Comparison of ENCODE assay signal across 18 cellular contexts in genomic region chr9:93027750-93028149, GRCh38.
DNase-seq lines count a peak whose midpoint lies in the region; ATAC-seq and TF ChIP-seq lines count a peak whose summit lies in the region.
"Had no signal": no experiment of that assay in that cellular context is flagged by ENCODE, and none has a peak within 500 bp of the region (broad histone marks: within the 10 kb centered on the region; RNA-seq: fewer than 3 reads in every experiment).

No MANE protein-coding gene starts in this region.

- DNase-seq in activated naive CD4-positive, alpha-beta T cell treated with anti-CD3 and anti-CD28 coated beads, Interleukin-2, amount 10 ng/mL, durations not matched to agents 7 days and 5 days, result no peak
- no peak for DNase-seq in activated naive CD4-positive, alpha-beta T cell treated with Interleukin-2 at 50 U/mL for 16 hours
- DNase-seq in activated naive CD8-positive, alpha-beta T cell treated with anti-CD3 and anti-CD28 coated beads, Interleukin-2, amount 50 U/mL, for 24 hours, result no peak
- no peak for DNase-seq in stimulated activated CD4-positive, alpha-beta T cell treated with anti-CD3 and anti-CD28 coated beads, Interleukin-2, amount 100 ng/mL, for 24 hours
- no peak for DNase-seq in DMS53 treated with DMSO at 0.1 percent for 48 hours (lab: John Stamatoyannopoulos, UW; ENCODE audit: unreplicated experiment)
- DNase-seq: adrenal gland, H9, left ventricle myocardium inferior, NCI-H1930, NCI-H446 treated with DMSO at 0.1 percent for 48 hours, stomach, SW 1271 had no signal

- peak overlapping the region; percentile 17; the same call in 1 of the 2 replicates for H3K4me2 ChIP-seq in OCI-LY1 (ENCODE audit: low read length)

- no peaks in the 10 kb centered on the region for H3K9me2 ChIP-seq in OCI-LY1 (ENCODE audit: low read depth, low read length)

- H3K36me3 Mint-ChIP-seq in activated naive CD4-positive, alpha-beta T cell treated with anti-CD3 and anti-CD28 coated beads, Interleukin-2, amount 10 ng/mL, durations not matched to agents 7 days and 5 days, result peaks cover 84% of the 10 kb centered on the region
- H3K36me3 Mint-ChIP-seq in activated naive CD8-positive, alpha-beta T cell treated with anti-CD3 and anti-CD28 coated beads, Interleukin-2, amount 50 U/mL, for 24 hours (ENCODE audit: low read depth), result peaks cover 32% of the 10 kb centered on the region
- peaks cover 66% of the 10 kb centered on the region for H3K36me3 Mint-ChIP-seq in stimulated activated memory B cell treated with anti-CD40 and anti-IgM and Interleukin-4, amounts not matched to agents 10 μg/mL and 1 μg/mL and 100 μg/mL, for 72 hours

- no peaks in the 10 kb centered on the region for H4K20me1 ChIP-seq in OCI-LY1 (ENCODE audit: insufficient read depth, low read length)

- no peak for ATAC-seq in activated naive CD8-positive, alpha-beta T cell treated with anti-CD3 and anti-CD28 coated beads, Interleukin-2, amount 50 U/mL, for 24 hours
- ATAC-seq in stimulated activated memory B cell treated with anti-CD40 and anti-IgM and Interleukin-4, amounts not matched to agents 10 μg/mL and 1 μg/mL and 100 μg/mL, for 72 hours, result no peak
- no peak for ATAC-seq in HG02623 (IDR thresholded peaks at IDR 0.05; ENCODE audit: unreplicated experiment)

- H3K27ac ChIP-seq in OCI-LY1 (ENCODE audit: low read depth, low read length, poor library complexity, severe bottlenecking), result no peak overlapping the region
- H3K27ac ChIP-seq: adrenal gland, cardiac muscle cell, left ventricle myocardium inferior, RWPE1, stomach, VCaP had no signal

- peak overlapping the region; percentile 75 for H3K4me3 Mint-ChIP-seq in activated naive CD4-positive, alpha-beta T cell treated with anti-CD3 and anti-CD28 coated beads, Interleukin-2, amount 10 ng/mL, durations not matched to agents 7 days and 5 days
- H3K4me3 Mint-ChIP-seq in activated naive CD8-positive, alpha-beta T cell treated with anti-CD3 and anti-CD28 coated beads, Interleukin-2, amount 50 U/mL, for 24 hours, result no peak overlapping the region
- no peak overlapping the region for H3K4me3 Mint-ChIP-seq in stimulated activated memory B cell treated with anti-CD40 and anti-IgM and Interleukin-4, amounts not matched to agents 10 μg/mL and 1 μg/mL and 100 μg/mL, for 72 hours
- H3K4me3 Mint-ChIP-seq: H9 had no signal

- H3K27me3 Mint-ChIP-seq in activated naive CD4-positive, alpha-beta T cell treated with anti-CD3 and anti-CD28 coated beads, Interleukin-2, amount 10 ng/mL, durations not matched to agents 7 days and 5 days, result no peaks in the 10 kb centered on the region
- H3K27me3 Mint-ChIP-seq in activated naive CD8-positive, alpha-beta T cell treated with anti-CD3 and anti-CD28 coated beads, Interleukin-2, amount 50 U/mL, for 24 hours, result no peaks in the 10 kb centered on the region
- no peaks in the 10 kb centered on the region for H3K27me3 Mint-ChIP-seq in stimulated activated memory B cell treated with anti-CD40 and anti-IgM and Interleukin-4, amounts not matched to agents 10 μg/mL and 1 μg/mL and 100 μg/mL, for 72 hours

- H3K36me3 ChIP-seq in OCI-LY1 (ENCODE audit: insufficient read depth, low read length), result peaks cover 30% of the 10 kb centered on the region; the same call in 1 of the 2 replicates
- H3K36me3 ChIP-seq: adrenal gland, cardiac muscle cell, left ventricle myocardium inferior had no signal

- H3K4me1 Mint-ChIP-seq in activated naive CD4-positive, alpha-beta T cell treated with anti-CD3 and anti-CD28 coated beads, Interleukin-2, amount 10 ng/mL, durations not matched to agents 7 days and 5 days, result peaks cover 94% of the 10 kb centered on the region
- H3K4me1 Mint-ChIP-seq in activated naive CD8-positive, alpha-beta T cell treated with anti-CD3 and anti-CD28 coated beads, Interleukin-2, amount 50 U/mL, for 24 hours, result peaks cover 64% of the 10 kb centered on the region
- peaks cover 73% of the 10 kb centered on the region for H3K4me1 Mint-ChIP-seq in stimulated activated memory B cell treated with anti-CD40 and anti-IgM and Interleukin-4, amounts not matched to agents 10 μg/mL and 1 μg/mL and 100 μg/mL, for 72 hours

- TF ChIP-seq CTCF in OCI-LY1 (IDR thresholded peaks at IDR 0.05; ENCODE audit: low read length), result no peak

- H3K9me3 ChIP-seq in OCI-LY1 (ENCODE audit: low read length), result no peaks in the 10 kb centered on the region
- H3K9me3 ChIP-seq: adrenal gland, left ventricle myocardium inferior, stomach had no signal

- H3K27me3 ChIP-seq in OCI-LY1 (ENCODE audit: insufficient read depth, low read length), result no peaks in the 10 kb centered on the region
- H3K27me3 ChIP-seq: adrenal gland, stomach had no signal

- H3K27ac Mint-ChIP-seq in activated naive CD4-positive, alpha-beta T cell treated with anti-CD3 and anti-CD28 coated beads, Interleukin-2, amount 10 ng/mL, durations not matched to agents 7 days and 5 days, result peak overlapping the region; percentile 97
- H3K27ac Mint-ChIP-seq in activated naive CD8-positive, alpha-beta T cell treated with anti-CD3 and anti-CD28 coated beads, Interleukin-2, amount 50 U/mL, for 24 hours, result peak overlapping the region; percentile 85
- peak overlapping the region; percentile 91 for H3K27ac Mint-ChIP-seq in stimulated activated memory B cell treated with anti-CD40 and anti-IgM and Interleukin-4, amounts not matched to agents 10 μg/mL and 1 μg/mL and 100 μg/mL, for 72 hours
- H3K27ac Mint-ChIP-seq: H9 had no signal

- H3K9ac ChIP-seq in OCI-LY1 (ENCODE audit: low read length), result no peak overlapping the region

- H3K4me1 ChIP-seq in OCI-LY1 (ENCODE audit: insufficient read depth, low read length, severe bottlenecking), result peaks cover 13% of the 10 kb centered on the region
- H3K4me1 ChIP-seq: adrenal gland, left ventricle myocardium inferior had no signal

- no peaks in the 10 kb centered on the region for H3K79me2 ChIP-seq in OCI-LY1 (ENCODE audit: insufficient read depth, low read length)

- no peaks in the 10 kb centered on the region for H3F3A ChIP-seq in OCI-LY1 (ENCODE audit: insufficient read depth, low read length)

- CTCF ChIA-PET in activated naive CD4-positive, alpha-beta T cell treated with anti-CD3 and anti-CD28 coated beads, Interleukin-2, amount 10 ng/mL, durations not matched to agents 7 days and 5 days (lab: Charles Lee), result interaction anchor here (0.5 to 3.1 kb wide), 7 partner anchors 8 to 96 kb away, joined by 3 to 17 read pairs (median 4); no protein-coding TSS in a partner anchor

- no peaks in the 10 kb centered on the region for H3K9me3 Mint-ChIP-seq in activated naive CD4-positive, alpha-beta T cell treated with anti-CD3 and anti-CD28 coated beads, Interleukin-2, amount 10 ng/mL, durations not matched to agents 7 days and 5 days
- no peaks in the 10 kb centered on the region for H3K9me3 Mint-ChIP-seq in activated naive CD8-positive, alpha-beta T cell treated with anti-CD3 and anti-CD28 coated beads, Interleukin-2, amount 50 U/mL, for 24 hours
- H3K9me3 Mint-ChIP-seq in stimulated activated memory B cell treated with anti-CD40 and anti-IgM and Interleukin-4, amounts not matched to agents 10 μg/mL and 1 μg/mL and 100 μg/mL, for 72 hours, result peaks cover 4% of the 10 kb centered on the region
- H3K9me3 Mint-ChIP-seq: H9 had no signal

- H3K4me3 ChIP-seq in OCI-LY1 (ENCODE audit: low read depth, low read length, poor library complexity, severe bottlenecking), result no peak overlapping the region
- H3K4me3 ChIP-seq: adrenal gland, cardiac muscle cell, left ventricle myocardium inferior, stomach had no signal

- H2AFZ ChIP-seq in OCI-LY1 (ENCODE audit: low read length), result no peak overlapping the region
